In the genomic region with DNA sequence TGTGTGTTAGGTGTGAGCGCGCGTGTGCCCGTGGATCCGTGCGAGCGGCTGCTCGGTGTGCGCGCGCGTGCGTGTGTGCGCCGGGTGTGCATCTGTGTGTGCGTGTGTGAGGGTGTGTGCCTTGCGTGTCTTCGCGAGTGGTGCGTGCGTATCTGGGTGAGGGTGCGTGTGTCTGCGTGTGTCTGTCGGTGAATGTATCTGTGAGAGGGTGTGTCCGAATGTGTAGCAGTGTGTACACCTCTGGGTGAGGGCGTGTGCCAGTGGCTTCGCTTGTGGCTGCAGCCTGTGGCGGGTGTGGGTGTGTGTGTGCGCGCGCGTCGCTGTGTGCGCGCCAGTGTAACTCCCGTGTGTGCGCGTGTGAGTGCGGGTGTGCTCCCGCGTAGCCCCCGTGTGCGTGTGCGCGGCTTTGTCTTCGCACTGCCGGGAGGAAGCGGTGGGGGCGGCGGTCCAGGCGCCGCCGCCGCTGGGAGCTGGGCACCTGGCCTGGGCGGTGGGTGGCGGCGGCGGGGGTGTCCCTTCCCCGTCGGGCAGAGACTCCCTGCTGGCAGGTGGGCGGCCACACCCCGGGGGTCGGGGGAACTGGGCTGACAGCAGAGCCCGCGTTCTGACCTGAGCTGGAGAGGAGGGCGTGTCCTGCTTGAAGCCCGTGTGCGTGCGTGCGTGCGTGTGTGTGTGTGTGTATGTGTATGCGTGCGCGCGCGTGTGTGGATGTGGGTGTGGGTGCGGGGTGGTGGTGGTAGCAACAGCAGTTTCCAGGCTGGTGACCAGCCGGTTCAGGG, we compare ENCODE assay signal across 8 cellular contexts.
DNase-seq lines count a peak whose midpoint lies in the region; ATAC-seq and TF ChIP-seq lines count a peak whose summit lies in the region.

No MANE protein-coding gene starts in this region.

- peak overlapping the region; percentile 95 for H3K4me2 ChIP-seq in PC-3 (ENCODE audit: low read length)

- H3K36me3 Mint-ChIP-seq in activated naive CD8-positive, alpha-beta T cell, result no peaks in the 10 kb centered on the region

- no TSS peak for BruUV-seq in PC-3 (replicated peaks; lab: Mats Ljungman, UMichigan)

- no peaks in the 10 kb centered on the region for H3K9me3 Mint-ChIP-seq in activated naive CD8-positive, alpha-beta T cell (ENCODE audit: low read depth)

- H3K9me2 ChIP-seq in PC-3 (replicated peaks; ENCODE audit: low read length), result no peaks in the 10 kb centered on the region

- POLR2A ChIA-PET in PC-3 (lab: Charles Lee; ENCODE audit: unreplicated experiment), result no interaction called here

- TF ChIP-seq CTCF in GM13977 (IDR thresholded peaks at IDR 0.05; ENCODE audit: extremely low read depth, insufficient read depth, missing control alignments), result no peak
- TF ChIP-seq CTCF in PC-3 (conservative IDR thresholded peaks at IDR 0.05; ENCODE audit: low read depth, low read length), result no peak
- TF ChIP-seq CTCF in heart left ventricle (IDR thresholded peaks at IDR 0.05), result no peak

- H3K4me1 Mint-ChIP-seq in activated naive CD8-positive, alpha-beta T cell (ENCODE audit: low read depth), result peaks cover 8% of the 10 kb centered on the region

- peak overlapping the region; percentile 62 for H3K9ac ChIP-seq in PC-3 (ENCODE audit: low read length)

- no peaks in the 10 kb centered on the region for H3K9me3 ChIP-seq in PC-3 (ENCODE audit: low read length)
- H3K9me3 ChIP-seq in heart left ventricle, result no peaks in the 10 kb centered on the region

- H3K4me1 ChIP-seq in PC-3 (ENCODE audit: insufficient read depth, low read length) (peaks cover 18% of the 10 kb centered on the region), heart left ventricle (peaks cover 0 to 37% (median 21%) of the 10 kb centered on the region in 12 donors)

- no peak for TF ChIP-seq POLR2A in heart left ventricle (IDR thresholded peaks at IDR 0.05)

- peak overlapping the region; percentile 50 for H3K27ac Mint-ChIP-seq in activated naive CD8-positive, alpha-beta T cell

- H3K79me2 ChIP-seq in PC-3 (ENCODE audit: low read length), result 0 out of 2 replicates have a peak, but pooled peaks cover 9% of the 10 kb centered on the region

- DNase-seq in GM13977 (ENCODE audit: low spot score) (peak; percentile 38), PC-3 (peak; percentile 52), heart left ventricle (peak; percentile 32 to 82 (median 48)), posterior vena cava (ENCODE audit: low spot score) (peak; percentile 86), kidney glomerular epithelial cell (lab: John Stamatoyannopoulos, UW) (no peak), GM19240 (ENCODE audit: insufficient read length, low spot score) (no peak)

- H3K4me3 ChIP-seq in PC-3 (ENCODE audit: low read length), result peak overlapping the region; percentile 82
- peak overlapping the region; percentile 56 to 88 (median 66) for H3K4me3 ChIP-seq in heart left ventricle

- peaks cover 20% of the 10 kb centered on the region for H3K27me3 Mint-ChIP-seq in activated naive CD8-positive, alpha-beta T cell

- CTCF ChIA-PET in PC-3 (lab: Charles Lee), result interaction anchor here (1.3 kb wide), 1 partner anchor 98 kb away, joined by 3 read pairs; no protein-coding TSS in a partner anchor

- no peaks in the 10 kb centered on the region for H3K36me3 ChIP-seq in PC-3 (ENCODE audit: low read depth, low read length)
- no peaks in the 10 kb centered on the region for H3K36me3 ChIP-seq in heart left ventricle

- in situ Hi-C loops in GM13977 (cut with MboI; ENCODE audit: low pct_unique_long_range_greater_than_20kb, low sequenced_read_pairs, unreplicated experiment), result no loop called here

- intact Hi-C loops in PC-3 (cut with micrococcal nuclease), result loop anchor here (2.0 kb wide), 2 partner anchors 42 to 46 kb away; no protein-coding TSS in a partner anchor
- intact Hi-C loops in heart left ventricle (cut with DNase I), result loop anchor here in 1 of 10 donors (5.0 kb wide), 1 partner anchor 41 kb away; no protein-coding TSS in a partner anchor
- intact Hi-C loops in posterior vena cava (cut with DNase I), result no loop called here

- H2AFZ ChIP-seq in PC-3 (ENCODE audit: low read length), result peak overlapping the region; percentile 94

- H3K27me3 ChIP-seq in PC-3 (ENCODE audit: low read length) (no peaks in the 10 kb centered on the region), heart left ventricle (peaks cover 0 to 34% (median 5%) of the 10 kb centered on the region in 9 donors)

- ATAC-seq in PC-3 (peak; percentile 64), heart left ventricle (peak in 3 of 4 donors; percentile 37 to 41 (median 39)), HG02642 (IDR thresholded peaks at IDR 0.05; ENCODE audit: poor library complexity, unreplicated experiment) (no peak)

- 1% methylated on average over 23 to 78 of the region's 78 CpGs for WGBS in heart left ventricle, 4 donors

- H3F3A ChIP-seq in PC-3 (ENCODE audit: low read length, unreplicated experiment), result no peaks in the 10 kb centered on the region

- H3K27ac ChIP-seq in PC-3 (ENCODE audit: low read length) (peak overlapping the region; percentile 3; the same call in 1 of the 2 replicates), heart left ventricle (peak overlapping the region in 7 of 12 donors; percentile 6 to 65 (median 50))

- H4K20me1 ChIP-seq in PC-3 (ENCODE audit: low read length), result no peaks in the 10 kb centered on the region

- H3K4me3 Mint-ChIP-seq in activated naive CD8-positive, alpha-beta T cell, result peak overlapping the region; percentile 96

Comparison
In these comparisons a context has a peak if more than half of its experiments do, and no peak if none do; other contexts are left out.
1. DNase-seq: peak in GM13977 (single experiment), PC-3 (single experiment), heart left ventricle (5 of 5) and posterior vena cava (single experiment); none in kidney glomerular epithelial cell (single experiment) and GM19240 (single experiment).